7 cellular contexts compared by ENCODE assay signal in the genomic region with DNA sequence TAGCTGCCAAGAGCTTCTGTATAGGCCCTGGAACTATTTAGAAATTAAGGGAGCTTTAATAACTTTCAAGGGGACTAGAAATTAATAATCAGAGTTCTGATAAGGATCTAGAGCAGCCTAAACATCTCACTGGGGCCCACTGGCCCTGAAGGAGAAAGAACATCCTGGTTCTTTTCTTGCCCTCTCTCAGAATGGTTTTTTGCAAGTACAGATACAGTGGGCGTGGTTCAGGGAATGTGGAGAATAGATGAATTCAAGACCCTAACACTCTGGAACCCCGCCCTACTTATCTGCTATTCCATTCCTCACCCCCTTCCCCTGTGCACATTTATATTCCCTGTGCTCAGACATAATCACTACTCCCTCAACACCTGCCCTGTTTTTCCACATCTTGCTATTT.
"Had no signal": no experiment of that assay in that cellular context is flagged by ENCODE, and none has a peak within 500 bp of the region (broad histone marks: within the 10 kb centered on the region; RNA-seq: fewer than 3 reads in every experiment).

No MANE protein-coding gene starts in this region.

- FAIRE-seq: H1, H54, HepG2 had no signal

- ATAC-seq: GM23338, HepG2 had no signal

- H3K4me3 ChIP-seq: GM23338 had no signal

- H2AFZ ChIP-seq: GM23338 had no signal

- H3K4me2 ChIP-seq: GM23338 had no signal

- DNase-seq: H9, HCEC 1CT, KG1 had no signal
